In the genomic region with DNA sequence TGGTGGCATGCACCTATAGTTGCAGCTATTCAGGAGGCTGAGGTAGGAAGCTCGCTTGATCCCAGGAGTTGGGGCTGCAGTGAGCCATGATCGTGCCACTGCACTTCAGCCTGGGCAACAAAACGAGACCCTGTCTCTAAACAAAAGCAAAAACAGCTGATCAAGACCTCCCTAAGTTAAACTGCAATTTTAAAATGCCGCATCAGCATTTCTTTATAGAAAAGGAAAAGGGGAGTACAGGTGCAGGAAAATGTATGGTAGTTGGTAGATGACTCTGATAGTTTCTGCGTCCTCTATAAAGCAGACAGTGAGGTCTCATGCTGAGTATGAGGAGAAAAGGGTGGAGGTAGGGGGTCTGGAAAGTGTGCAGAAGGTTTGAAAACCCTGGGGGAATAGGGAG, we compare ENCODE assay signal across 2 cellular contexts.
TF ChIP-seq lines count a peak whose summit lies in the region.

No MANE protein-coding gene starts in this region.

TF ChIP-seq in HepG2, 621 proteins besides CTCF, POLR2A, EP300 and RAD21:
- TF ChIP-seq, protein P1, sequence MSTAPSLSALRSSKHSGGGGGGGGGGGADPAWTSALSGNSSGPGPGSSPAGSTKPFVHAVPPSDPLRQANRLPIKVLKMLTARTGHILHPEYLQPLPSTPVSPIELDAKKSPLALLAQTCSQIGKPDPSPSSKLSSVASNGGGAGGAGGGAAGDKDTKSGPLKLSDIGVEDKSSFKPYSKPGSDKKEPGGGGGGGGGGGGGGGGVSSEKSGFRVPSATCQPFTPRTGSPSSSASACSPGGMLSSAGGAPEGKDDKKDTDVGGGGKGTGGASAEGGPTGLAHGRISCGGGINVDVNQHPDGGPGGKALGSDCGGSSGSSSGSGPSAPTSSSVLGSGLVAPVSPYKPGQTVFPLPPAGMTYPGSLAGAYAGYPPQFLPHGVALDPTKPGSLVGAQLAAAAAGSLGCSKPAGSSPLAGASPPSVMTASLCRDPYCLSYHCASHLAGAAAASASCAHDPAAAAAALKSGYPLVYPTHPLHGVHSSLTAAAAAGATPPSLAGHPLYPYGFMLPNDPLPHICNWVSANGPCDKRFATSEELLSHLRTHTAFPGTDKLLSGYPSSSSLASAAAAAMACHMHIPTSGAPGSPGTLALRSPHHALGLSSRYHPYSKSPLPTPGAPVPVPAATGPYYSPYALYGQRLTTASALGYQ (CRISPR knock-in tag; IDR thresholded peaks at IDR 0.05) = no peak
- TF ChIP-seq MAFF (IDR thresholded peaks at IDR 0.05; ENCODE audit: low read depth, low read length) (peak; percentile 100), MAFK (conservative IDR thresholded peaks at IDR 0.05 in 1 of 2, IDR thresholded peaks at IDR 0.05 in 1 of 2; ENCODE audit: low read length in 2 of 2) (peak; percentile 99 to 100), TFDP2 (CRISPR knock-in tag; IDR thresholded peaks at IDR 0.05) (no peak), ZNF10 (CRISPR knock-in tag; IDR thresholded peaks at IDR 0.05; ENCODE audit: borderline replicate concordance, low read depth) (no peak)
- TF ChIP-seq, protein P2, sequence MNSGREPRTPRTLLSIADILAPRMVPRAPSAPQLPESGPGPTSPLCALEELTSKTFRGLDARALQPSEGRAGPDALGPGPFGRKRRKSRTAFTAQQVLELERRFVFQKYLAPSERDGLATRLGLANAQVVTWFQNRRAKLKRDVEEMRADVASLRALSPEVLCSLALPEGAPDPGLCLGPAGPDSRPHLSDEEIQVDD (CRISPR knock-in tag; IDR thresholded peaks at IDR 0.05; ENCODE audit: borderline replicate concordance) = no peak
TF ChIP-seq in HepG2: peak in this region for 2.

TF ChIP-seq in K562, 482 proteins besides CTCF, POLR2A, EP300 and RAD21:
- TF ChIP-seq ZNF316 (IDR thresholded peaks at IDR 0.05) (peak; percentile 99), MAFK (IDR thresholded peaks at IDR 0.05; ENCODE audit: low read length) (peak; percentile 99), MAFG (tag; conservative IDR thresholded peaks at IDR 0.05) (peak; percentile 97), DACH1 (IDR thresholded peaks at IDR 0.05; ENCODE audit: partially characterized antibody) (peak; percentile 6), SAP30 (IDR thresholded peaks at IDR 0.05; ENCODE audit: borderline replicate concordance, insufficient read depth, low read depth, low read length, poor library complexity, severe bottlenecking) (no peak), MAFF (IDR thresholded peaks at IDR 0.05; ENCODE audit: low read length) (peak; percentile 99), C11orf30 (IDR thresholded peaks at IDR 0.05; ENCODE audit: low read depth) (peak; percentile 98)
- TF ChIP-seq, protein P3, sequence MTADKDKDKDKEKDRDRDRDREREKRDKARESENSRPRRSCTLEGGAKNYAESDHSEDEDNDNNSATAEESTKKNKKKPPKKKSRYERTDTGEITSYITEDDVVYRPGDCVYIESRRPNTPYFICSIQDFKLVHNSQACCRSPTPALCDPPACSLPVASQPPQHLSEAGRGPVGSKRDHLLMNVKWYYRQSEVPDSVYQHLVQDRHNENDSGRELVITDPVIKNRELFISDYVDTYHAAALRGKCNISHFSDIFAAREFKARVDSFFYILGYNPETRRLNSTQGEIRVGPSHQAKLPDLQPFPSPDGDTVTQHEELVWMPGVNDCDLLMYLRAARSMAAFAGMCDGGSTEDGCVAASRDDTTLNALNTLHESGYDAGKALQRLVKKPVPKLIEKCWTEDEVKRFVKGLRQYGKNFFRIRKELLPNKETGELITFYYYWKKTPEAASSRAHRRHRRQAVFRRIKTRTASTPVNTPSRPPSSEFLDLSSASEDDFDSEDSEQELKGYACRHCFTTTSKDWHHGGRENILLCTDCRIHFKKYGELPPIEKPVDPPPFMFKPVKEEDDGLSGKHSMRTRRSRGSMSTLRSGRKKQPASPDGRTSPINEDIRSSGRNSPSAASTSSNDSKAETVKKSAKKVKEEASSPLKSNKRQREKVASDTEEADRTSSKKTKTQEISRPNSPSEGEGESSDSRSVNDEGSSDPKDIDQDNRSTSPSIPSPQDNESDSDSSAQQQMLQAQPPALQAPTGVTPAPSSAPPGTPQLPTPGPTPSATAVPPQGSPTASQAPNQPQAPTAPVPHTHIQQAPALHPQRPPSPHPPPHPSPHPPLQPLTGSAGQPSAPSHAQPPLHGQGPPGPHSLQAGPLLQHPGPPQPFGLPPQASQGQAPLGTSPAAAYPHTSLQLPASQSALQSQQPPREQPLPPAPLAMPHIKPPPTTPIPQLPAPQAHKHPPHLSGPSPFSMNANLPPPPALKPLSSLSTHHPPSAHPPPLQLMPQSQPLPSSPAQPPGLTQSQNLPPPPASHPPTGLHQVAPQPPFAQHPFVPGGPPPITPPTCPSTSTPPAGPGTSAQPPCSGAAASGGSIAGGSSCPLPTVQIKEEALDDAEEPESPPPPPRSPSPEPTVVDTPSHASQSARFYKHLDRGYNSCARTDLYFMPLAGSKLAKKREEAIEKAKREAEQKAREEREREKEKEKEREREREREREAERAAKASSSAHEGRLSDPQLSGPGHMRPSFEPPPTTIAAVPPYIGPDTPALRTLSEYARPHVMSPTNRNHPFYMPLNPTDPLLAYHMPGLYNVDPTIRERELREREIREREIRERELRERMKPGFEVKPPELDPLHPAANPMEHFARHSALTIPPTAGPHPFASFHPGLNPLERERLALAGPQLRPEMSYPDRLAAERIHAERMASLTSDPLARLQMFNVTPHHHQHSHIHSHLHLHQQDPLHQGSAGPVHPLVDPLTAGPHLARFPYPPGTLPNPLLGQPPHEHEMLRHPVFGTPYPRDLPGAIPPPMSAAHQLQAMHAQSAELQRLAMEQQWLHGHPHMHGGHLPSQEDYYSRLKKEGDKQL (CRISPR knock-in tag; IDR thresholded peaks at IDR 0.05; ENCODE audit: borderline replicate concordance) = no peak
- TF ChIP-seq, protein P4, sequence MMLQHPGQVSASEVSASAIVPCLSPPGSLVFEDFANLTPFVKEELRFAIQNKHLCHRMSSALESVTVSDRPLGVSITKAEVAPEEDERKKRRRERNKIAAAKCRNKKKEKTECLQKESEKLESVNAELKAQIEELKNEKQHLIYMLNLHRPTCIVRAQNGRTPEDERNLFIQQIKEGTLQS (IDR thresholded peaks at IDR 0.05) = no peak
- TF ChIP-seq, protein P4 (CRISPR knock-in tag; conservative IDR thresholded peaks at IDR 0.05) = no peak
